10 cellular contexts compared by ENCODE assay signal in genomic region chr21:44542716-44543115, GRCh38. TPM values are rescaled to one million over a fixed set of nuclear protein-coding genes. Genes with fewer than 3 reads are reported as not detected.
"Had no signal": no experiment of that assay in that cellular context is flagged by ENCODE, and none has a peak within 500 bp of the region (broad histone marks: within the 10 kb centered on the region; RNA-seq: fewer than 3 reads in every experiment).

No MANE protein-coding gene starts in this region.

- H3K9ac ChIP-seq: GM23248 had no signal

- H3K27ac ChIP-seq: GM23248 had no signal

- FAIRE-seq: HTR-8/SVneo had no signal

- H3K4me3 ChIP-seq: GM23248 had no signal

- H2AFZ ChIP-seq: GM23248 had no signal

- DNase-seq: GM23248, GOT3, H9, HCEC 1CT, Kasumi-1, KG1 had no signal

RNA-seq across cellular contexts. Expression of gene KRTAP10-1, which starts 2.7 kb away (rescaled TPM):
- total RNA-seq: GM23248, H4, H9, HT-29 had no signal
- polyA plus RNA-seq: GM23248, IgD-negative memory B cell had no signal

RNA-seq across cellular contexts. Expression of gene KRTAP10-2, which starts 8.6 kb away (rescaled TPM):
- total RNA-seq: GM23248, H4, H9, HT-29 had no signal
- polyA plus RNA-seq: GM23248, IgD-negative memory B cell had no signal

RNA-seq across cellular contexts. Expression of gene KRTAP10-3, which starts 15.9 kb away (rescaled TPM):
- total RNA-seq: GM23248, H4, H9, HT-29 had no signal
- polyA plus RNA-seq: GM23248, IgD-negative memory B cell had no signal

RNA-seq across cellular contexts. Expression of gene KRTAP10-4, which starts 30.8 kb away (rescaled TPM):
- total RNA-seq: GM23248, H4, H9, HT-29 had no signal
- polyA plus RNA-seq: GM23248, IgD-negative memory B cell had no signal

RNA-seq across cellular contexts. Expression of gene KRTAP10-5, which starts 37.7 kb away (rescaled TPM):
- total RNA-seq: GM23248, H4, H9, HT-29 had no signal
- polyA plus RNA-seq: GM23248, IgD-negative memory B cell had no signal
